22 cellular contexts compared by ENCODE assay signal in genomic region chr5:125834438-125835147, GRCh38.
"Had no signal": no experiment of that assay in that cellular context is flagged by ENCODE, and none has a peak within 500 bp of the region (broad histone marks: within the 10 kb centered on the region; RNA-seq: fewer than 3 reads in every experiment).

No MANE protein-coding gene starts in this region.

- H3K4me1 ChIP-seq: esophagus squamous epithelium, right lobe of liver had no signal

- H3K4me3 ChIP-seq: right lobe of liver had no signal

- H3K27ac ChIP-seq: epithelial cell of prostate, esophagus squamous epithelium, left ventricle myocardium inferior, neutrophil, right lobe of liver, WERI-Rb-1 had no signal

- H3K36me3 Mint-ChIP-seq: activated CD4-positive, alpha-beta memory T cell treated with anti-CD3 and anti-CD28 coated beads for 36 hours; activated naive CD4-positive, alpha-beta T cell treated with anti-CD3 and anti-CD28 coated beads, Interleukin-2, amount 50 U/mL, for 24 hours; naive B cell had no signal

- H3K36me3 ChIP-seq: esophagus squamous epithelium, left ventricle myocardium inferior, neutrophil, right lobe of liver, WERI-Rb-1 had no signal

- H3K27me3 Mint-ChIP-seq: activated CD4-positive, alpha-beta memory T cell treated with anti-CD3 and anti-CD28 coated beads for 36 hours; activated CD4-positive, alpha-beta T cell treated with anti-CD3 and anti-CD28 coated beads, Interleukin-2, amount 10 ng/mL, durations not matched to agents 24 days and 14 days; activated naive CD4-positive, alpha-beta T cell treated with anti-CD3 and anti-CD28 coated beads, Interleukin-2, amount 50 U/mL, for 24 hours; central memory CD8-positive, alpha-beta T cell; T-helper 17 cell had no signal

- H3K4me1 Mint-ChIP-seq: activated CD4-positive, alpha-beta T cell treated with anti-CD3 and anti-CD28 coated beads, Interleukin-2, amount 10 ng/mL, durations not matched to agents 24 days and 14 days; activated naive CD4-positive, alpha-beta T cell treated with anti-CD3 and anti-CD28 coated beads, Interleukin-2, amount 50 U/mL, for 24 hours; central memory CD8-positive, alpha-beta T cell; naive B cell; T-helper 17 cell had no signal

- H3K27ac Mint-ChIP-seq: activated CD4-positive, alpha-beta memory T cell treated with anti-CD3 and anti-CD28 coated beads for 36 hours; activated CD4-positive, alpha-beta T cell treated with anti-CD3 and anti-CD28 coated beads, Interleukin-2, amount 10 ng/mL, durations not matched to agents 24 days and 14 days; activated naive CD4-positive, alpha-beta T cell treated with anti-CD3 and anti-CD28 coated beads, Interleukin-2, amount 50 U/mL, for 24 hours; activated T-helper 2 cell treated with anti-CD3 and anti-CD28 coated beads, Interferon-gamma antibody, Interleukin-2, Interleukin-4, amounts not matched to agents 10 μg/mL and 5 μg/mL and 100 μg/mL, durations not matched to agents 14 hours and 24 hours and 36 hours; T-helper 17 cell had no signal

- H3K9me3 Mint-ChIP-seq: activated CD4-positive, alpha-beta T cell treated with anti-CD3 and anti-CD28 coated beads, Interleukin-2, amount 10 ng/mL, durations not matched to agents 24 days and 14 days had no signal

- H3K9me3 ChIP-seq: esophagus squamous epithelium, neutrophil, right lobe of liver had no signal

- H3K27me3 ChIP-seq: esophagus squamous epithelium, neutrophil, right lobe of liver had no signal

- H3K4me3 Mint-ChIP-seq: activated CD4-positive, alpha-beta memory T cell treated with anti-CD3 and anti-CD28 coated beads for 36 hours; activated CD4-positive, alpha-beta T cell treated with anti-CD3 and anti-CD28 coated beads, Interleukin-2, amount 10 ng/mL, durations not matched to agents 24 days and 14 days; activated naive CD4-positive, alpha-beta T cell treated with anti-CD3 and anti-CD28 coated beads, Interleukin-2, amount 50 U/mL, for 24 hours; activated T-cell treated with anti-CD3 and anti-CD28 coated beads, Interleukin-2, amount 50 U/mL, for 4 hours; central memory CD8-positive, alpha-beta T cell; naive B cell; T-helper 17 cell had no signal

- DNase-seq: activated CD4-positive, alpha-beta memory T cell treated with anti-CD3 and anti-CD28 coated beads for 36 hours; activated CD4-positive, alpha-beta T cell treated with anti-CD3 and anti-CD28 coated beads, Interleukin-2, amount 10 ng/mL, durations not matched to agents 24 days and 14 days; activated CD4-positive, CD25-positive, alpha-beta regulatory T cell treated with anti-CD3 and anti-CD28 coated beads, Interleukin-2, amount 50 U/mL, for 72 hours; activated CD8-positive, alpha-beta memory T cell treated with anti-CD3 and anti-CD28 coated beads, Interleukin-2, amount 50 U/mL, for 48 hours; activated T-cell treated with anti-CD3 and anti-CD28 coated beads, Interleukin-2, amount 50 U/mL, for 4 hours; dermis blood vessel endothelial cell; effector CD4-positive, alpha-beta T cell; esophagus squamous epithelium; foreskin melanocyte; left ventricle myocardium inferior; naive B cell; right lobe of liver; stimulated activated CD4-positive, alpha-beta T cell treated with anti-CD3 and anti-CD28 coated beads, Interleukin-2, amount 100 ng/mL, for 48 hours; stimulated activated naive CD8-positive, alpha-beta T cell treated with anti-CD3 and anti-CD28 coated beads, Interleukin-15, Interleukin-2, amounts not matched to agents 100 U/mL and 50 U/mL, for 24 hours; T-helper 17 cell; T1000; WERI-Rb-1 had no signal

- ATAC-seq: activated T-cell treated with anti-CD3 and anti-CD28 coated beads, Interleukin-2, amount 50 U/mL, for 4 hours; stimulated activated naive CD8-positive, alpha-beta T cell treated with anti-CD3 and anti-CD28 coated beads, Interleukin-15, Interleukin-2, amounts not matched to agents 100 U/mL and 50 U/mL, for 24 hours; T-helper 17 cell had no signal
